In the genomic region with DNA sequence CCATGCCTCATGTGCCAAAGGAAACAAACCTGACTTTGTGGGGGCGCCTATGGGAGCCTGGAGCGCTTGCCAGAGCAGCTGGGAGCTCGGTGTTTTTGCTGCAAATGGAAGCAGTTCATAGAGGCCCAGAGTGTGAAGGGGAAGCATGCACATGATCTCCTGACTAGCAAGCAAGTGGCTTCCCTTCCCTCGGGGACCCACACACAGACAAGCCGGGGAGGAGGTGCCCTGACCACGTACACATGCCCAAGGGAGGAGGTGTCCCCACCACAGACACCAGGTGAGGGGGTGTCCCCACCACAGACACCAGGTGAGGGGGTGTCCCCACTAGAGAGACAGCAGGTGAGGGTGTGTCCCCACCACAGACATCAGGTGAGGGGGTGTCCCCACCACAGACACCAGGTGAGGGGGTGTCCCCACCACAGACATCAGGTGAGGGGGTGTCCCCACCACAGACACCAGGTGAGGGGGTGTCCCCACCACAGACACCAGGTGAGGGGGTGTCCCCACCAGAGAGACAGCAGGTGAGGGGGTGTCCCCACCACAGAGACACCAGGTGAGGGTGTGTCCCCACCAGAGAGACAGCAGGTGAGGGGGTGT, we compare ENCODE assay signal across 1 cellular context.
TF ChIP-seq lines count a peak whose summit lies in the region.

No MANE protein-coding gene starts in this region.

TF ChIP-seq in GM12878, 131 proteins besides CTCF, POLR2A, EP300 and RAD21 (continued from another document):
- TF ChIP-seq RUNX3 (IDR thresholded peaks at IDR 0.05; ENCODE audit: low read length) (peak; percentile 48), TCF12 (IDR thresholded peaks at IDR 0.05; ENCODE audit: low read depth, low read length) (peak; percentile 79; the same call in 1 of the 2 replicates), CBFB (IDR thresholded peaks at IDR 0.05; ENCODE audit: low read depth) (peak; percentile 18; the same call in 1 of the 2 replicates), BHLHE40 (IDR thresholded peaks at IDR 0.05; ENCODE audit: borderline replicate concordance in 1 of 2, low read depth in 2 of 2, low read length in 1 of 2) (peak; percentile 55 to 87), MEF2B (IDR thresholded peaks at IDR 0.05; ENCODE audit: partially characterized antibody, poor library complexity, severe bottlenecking) (peak; percentile 60), IKZF1 (conservative IDR thresholded peaks at IDR 0.05) (0 out of 2 replicates have a peak, but pooled peaks have one; percentile 13), PAX5 (IDR thresholded peaks at IDR 0.05; ENCODE audit: borderline replicate concordance, low read depth, low read length) (peak; percentile 39; the same call in 1 of the 2 replicates)
- TF ChIP-seq, protein P1, sequence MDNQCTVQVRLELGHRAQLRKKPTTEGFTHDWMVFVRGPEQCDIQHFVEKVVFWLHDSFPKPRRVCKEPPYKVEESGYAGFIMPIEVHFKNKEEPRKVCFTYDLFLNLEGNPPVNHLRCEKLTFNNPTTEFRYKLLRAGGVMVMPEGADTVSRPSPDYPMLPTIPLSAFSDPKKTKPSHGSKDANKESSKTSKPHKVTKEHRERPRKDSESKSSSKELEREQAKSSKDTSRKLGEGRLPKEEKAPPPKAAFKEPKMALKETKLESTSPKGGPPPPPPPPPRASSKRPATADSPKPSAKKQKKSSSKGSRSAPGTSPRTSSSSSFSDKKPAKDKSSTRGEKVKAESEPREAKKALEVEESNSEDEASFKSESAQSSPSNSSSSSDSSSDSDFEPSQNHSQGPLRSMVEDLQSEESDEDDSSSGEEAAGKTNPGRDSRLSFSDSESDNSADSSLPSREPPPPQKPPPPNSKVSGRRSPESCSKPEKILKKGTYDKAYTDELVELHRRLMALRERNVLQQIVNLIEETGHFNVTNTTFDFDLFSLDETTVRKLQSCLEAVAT (IDR thresholded peaks at IDR 0.05): 0 out of 2 replicates have a peak, but pooled peaks have one; percentile 52
